23 cellular contexts compared by ENCODE assay signal in genomic region chr3:74302274-74302673, GRCh38.
"Had no signal": no experiment of that assay in that cellular context is flagged by ENCODE, and none has a peak within 500 bp of the region (broad histone marks: within the 10 kb centered on the region; RNA-seq: fewer than 3 reads in every experiment).

No MANE protein-coding gene starts in this region.

- H3K4me1 ChIP-seq: lower lobe of right lung, pancreas, prostate gland, right lobe of liver, tibial nerve, uterus had no signal

- H3K36me3 ChIP-seq: lower lobe of right lung, pancreas, prostate gland, right lobe of liver, tibial nerve, uterus had no signal

- H3K4me3 ChIP-seq: lower lobe of right lung, pancreas, prostate gland, right lobe of liver, smooth muscle cell, tibial nerve, uterus had no signal

- ATAC-seq: left lobe of liver; lower lobe of right lung; naive thymus-derived CD8-positive, alpha-beta T cell; pancreas; right lobe of liver; stimulated activated memory B cell treated with anti-CD40 and anti-IgM and Interleukin-4, amounts not matched to agents 10 μg/mL and 1 μg/mL and 100 μg/mL, for 72 hours; stimulated activated naive CD8-positive, alpha-beta T cell treated with anti-CD3 and anti-CD28 coated beads, Interleukin-15, amount 100 ng/mL, for 72 hours had no signal

- H3K27ac ChIP-seq: lower lobe of right lung, pancreas, prostate gland, right lobe of liver, tibial nerve, uterus had no signal

- DNase-seq: kidney glomerular epithelial cell; left cardiac atrium; lower lobe of right lung; mammary epithelial cell; mesenchymal stem cell; naive thymus-derived CD8-positive, alpha-beta T cell; nucleus accumbens; pancreas; posterior cingulate gyrus; right lobe of liver; stimulated activated CD4-positive, alpha-beta T cell treated with anti-CD3 and anti-CD28 coated beads, Interleukin-1b, Interleukin-23, amount 100 ng/mL, for 48 hours; stimulated activated CD4-positive, alpha-beta T cell treated with anti-CD3 and anti-CD28 coated beads, Interleukin-2, amount 100 ng/mL, for 48 hours; stimulated activated CD4-positive, alpha-beta T cell treated with anti-CD3 and anti-CD28 coated beads, Interleukin-4, amount 100 ng/mL, for 4 hours; stimulated activated CD8-positive, alpha-beta memory T cell treated with anti-CD3 and anti-CD28 coated beads, Interleukin-4, amount 100 ng/mL, for 48 hours; stimulated activated naive CD4-positive, alpha-beta T cell treated with Interleukin-2 at 50 U/mL for 16 hours; stimulated activated naive CD8-positive, alpha-beta T cell treated with anti-CD3 and anti-CD28 coated beads, Interleukin-15, amount 100 ng/mL, for 72 hours; substantia nigra; uterus had no signal

- H3K27me3 ChIP-seq: pancreas, right lobe of liver, tibial nerve, uterus had no signal

- H3K9me3 ChIP-seq: lower lobe of right lung, pancreas, prostate gland, right lobe of liver, tibial nerve, uterus had no signal
